In the genomic region with DNA sequence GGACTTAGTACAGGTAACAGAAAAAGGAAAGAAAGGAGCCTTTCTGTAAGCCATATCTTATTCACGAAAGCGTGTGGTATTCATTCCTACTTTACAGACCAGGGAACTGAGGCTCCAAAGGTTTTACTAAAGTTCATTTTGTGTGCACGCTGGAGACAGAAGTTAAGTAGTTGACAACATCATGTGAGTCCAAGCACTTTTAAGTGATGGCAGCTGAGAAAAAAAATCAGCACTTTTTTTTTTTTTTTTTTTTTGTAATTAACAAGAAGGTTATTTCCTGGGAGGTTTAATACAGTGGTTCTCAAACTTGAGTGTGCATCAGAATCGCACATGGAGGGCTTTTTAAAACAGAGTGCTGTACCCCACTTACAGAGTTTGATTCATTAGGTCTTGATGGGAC, we compare ENCODE assay signal across 1 cellular context.
TF ChIP-seq lines count a peak whose summit lies in the region.

No MANE protein-coding gene starts in this region.

TF ChIP-seq in GM23338, 12 proteins besides CTCF, POLR2A, EP300 and RAD21 (continued from another document):
- TF ChIP-seq, protein P1, sequence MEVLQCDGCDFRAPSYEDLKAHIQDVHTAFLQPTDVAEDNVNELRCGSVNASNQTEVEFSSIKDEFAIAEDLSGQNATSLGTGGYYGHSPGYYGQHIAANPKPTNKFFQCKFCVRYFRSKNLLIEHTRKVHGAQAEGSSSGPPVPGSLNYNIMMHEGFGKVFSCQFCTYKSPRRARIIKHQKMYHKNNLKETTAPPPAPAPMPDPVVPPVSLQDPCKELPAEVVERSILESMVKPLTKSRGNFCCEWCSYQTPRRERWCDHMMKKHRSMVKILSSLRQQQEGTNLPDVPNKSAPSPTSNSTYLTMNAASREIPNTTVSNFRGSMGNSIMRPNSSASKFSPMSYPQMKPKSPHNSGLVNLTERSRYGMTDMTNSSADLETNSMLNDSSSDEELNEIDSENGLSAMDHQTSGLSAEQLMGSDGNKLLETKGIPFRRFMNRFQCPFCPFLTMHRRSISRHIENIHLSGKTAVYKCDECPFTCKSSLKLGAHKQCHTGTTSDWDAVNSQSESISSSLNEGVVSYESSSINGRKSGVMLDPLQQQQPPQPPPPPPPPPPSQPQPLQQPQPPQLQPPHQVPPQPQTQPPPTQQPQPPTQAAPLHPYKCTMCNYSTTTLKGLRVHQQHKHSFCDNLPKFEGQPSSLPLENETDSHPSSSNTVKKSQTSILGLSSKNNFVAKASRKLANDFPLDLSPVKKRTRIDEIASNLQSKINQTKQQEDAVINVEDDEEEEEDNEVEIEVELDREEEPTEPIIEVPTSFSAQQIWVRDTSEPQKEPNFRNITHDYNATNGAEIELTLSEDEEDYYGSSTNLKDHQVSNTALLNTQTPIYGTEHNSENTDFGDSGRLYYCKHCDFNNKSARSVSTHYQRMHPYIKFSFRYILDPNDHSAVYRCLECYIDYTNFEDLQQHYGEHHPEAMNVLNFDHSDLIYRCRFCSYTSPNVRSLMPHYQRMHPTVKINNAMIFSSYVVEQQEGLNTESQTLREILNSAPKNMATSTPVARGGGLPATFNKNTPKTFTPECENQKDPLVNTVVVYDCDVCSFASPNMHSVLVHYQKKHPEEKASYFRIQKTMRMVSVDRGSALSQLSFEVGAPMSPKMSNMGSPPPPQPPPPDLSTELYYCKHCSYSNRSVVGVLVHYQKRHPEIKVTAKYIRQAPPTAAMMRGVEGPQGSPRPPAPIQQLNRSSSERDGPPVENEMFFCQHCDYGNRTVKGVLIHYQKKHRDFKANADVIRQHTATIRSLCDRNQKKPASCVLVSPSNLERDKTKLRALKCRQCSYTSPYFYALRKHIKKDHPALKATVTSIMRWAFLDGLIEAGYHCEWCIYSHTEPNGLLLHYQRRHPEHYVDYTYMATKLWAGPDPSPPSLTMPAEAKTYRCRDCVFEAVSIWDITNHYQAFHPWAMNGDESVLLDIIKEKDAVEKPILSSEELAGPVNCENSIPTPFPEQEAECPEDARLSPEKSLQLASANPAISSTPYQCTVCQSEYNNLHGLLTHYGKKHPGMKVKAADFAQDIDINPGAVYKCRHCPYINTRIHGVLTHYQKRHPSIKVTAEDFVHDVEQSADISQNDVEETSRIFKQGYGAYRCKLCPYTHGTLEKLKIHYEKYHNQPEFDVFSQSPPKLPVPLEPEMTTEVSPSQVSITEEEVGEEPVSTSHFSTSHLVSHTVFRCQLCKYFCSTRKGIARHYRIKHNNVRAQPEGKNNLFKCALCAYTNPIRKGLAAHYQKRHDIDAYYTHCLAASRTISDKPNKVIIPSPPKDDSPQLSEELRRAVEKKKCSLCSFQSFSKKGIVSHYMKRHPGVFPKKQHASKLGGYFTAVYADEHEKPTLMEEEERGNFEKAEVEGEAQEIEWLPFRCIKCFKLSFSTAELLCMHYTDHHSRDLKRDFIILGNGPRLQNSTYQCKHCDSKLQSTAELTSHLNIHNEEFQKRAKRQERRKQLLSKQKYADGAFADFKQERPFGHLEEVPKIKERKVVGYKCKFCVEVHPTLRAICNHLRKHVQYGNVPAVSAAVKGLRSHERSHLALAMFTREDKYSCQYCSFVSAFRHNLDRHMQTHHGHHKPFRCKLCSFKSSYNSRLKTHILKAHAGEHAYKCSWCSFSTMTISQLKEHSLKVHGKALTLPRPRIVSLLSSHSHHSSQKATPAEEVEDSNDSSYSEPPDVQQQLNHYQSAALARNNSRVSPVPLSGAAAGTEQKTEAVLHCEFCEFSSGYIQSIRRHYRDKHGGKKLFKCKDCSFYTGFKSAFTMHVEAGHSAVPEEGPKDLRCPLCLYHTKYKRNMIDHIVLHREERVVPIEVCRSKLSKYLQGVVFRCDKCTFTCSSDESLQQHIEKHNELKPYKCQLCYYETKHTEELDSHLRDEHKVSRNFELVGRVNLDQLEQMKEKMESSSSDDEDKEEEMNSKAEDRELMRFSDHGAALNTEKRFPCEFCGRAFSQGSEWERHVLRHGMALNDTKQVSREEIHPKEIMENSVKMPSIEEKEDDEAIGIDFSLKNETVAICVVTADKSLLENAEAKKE (CRISPR knock-in tag; IDR thresholded peaks at IDR 0.05), result no peak
- TF ChIP-seq EZH2 (IDR thresholded peaks at IDR 0.05; ENCODE audit: low read depth, unreplicated experiment) (no peak), JUNB (IDR thresholded peaks at IDR 0.05; ENCODE audit: unreplicated experiment) (no peak), NANOG (IDR thresholded peaks at IDR 0.05; ENCODE audit: borderline replicate concordance) (no peak), ZNF331 (CRISPR knock-in tag; IDR thresholded peaks at IDR 0.05; ENCODE audit: low read depth) (no peak), STAT1 (IDR thresholded peaks at IDR 0.05; ENCODE audit: unreplicated experiment) (no peak), EZH2phosphoT487 (IDR thresholded peaks at IDR 0.05; ENCODE audit: unreplicated experiment) (no peak), ZNF114 (CRISPR knock-in tag; IDR thresholded peaks at IDR 0.05) (no peak)
- TF ChIP-seq, protein P2, sequence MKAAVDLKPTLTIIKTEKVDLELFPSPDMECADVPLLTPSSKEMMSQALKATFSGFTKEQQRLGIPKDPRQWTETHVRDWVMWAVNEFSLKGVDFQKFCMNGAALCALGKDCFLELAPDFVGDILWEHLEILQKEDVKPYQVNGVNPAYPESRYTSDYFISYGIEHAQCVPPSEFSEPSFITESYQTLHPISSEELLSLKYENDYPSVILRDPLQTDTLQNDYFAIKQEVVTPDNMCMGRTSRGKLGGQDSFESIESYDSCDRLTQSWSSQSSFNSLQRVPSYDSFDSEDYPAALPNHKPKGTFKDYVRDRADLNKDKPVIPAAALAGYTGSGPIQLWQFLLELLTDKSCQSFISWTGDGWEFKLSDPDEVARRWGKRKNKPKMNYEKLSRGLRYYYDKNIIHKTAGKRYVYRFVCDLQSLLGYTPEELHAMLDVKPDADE (IDR thresholded peaks at IDR 0.05), result no peak
- TF ChIP-seq, protein P3, sequence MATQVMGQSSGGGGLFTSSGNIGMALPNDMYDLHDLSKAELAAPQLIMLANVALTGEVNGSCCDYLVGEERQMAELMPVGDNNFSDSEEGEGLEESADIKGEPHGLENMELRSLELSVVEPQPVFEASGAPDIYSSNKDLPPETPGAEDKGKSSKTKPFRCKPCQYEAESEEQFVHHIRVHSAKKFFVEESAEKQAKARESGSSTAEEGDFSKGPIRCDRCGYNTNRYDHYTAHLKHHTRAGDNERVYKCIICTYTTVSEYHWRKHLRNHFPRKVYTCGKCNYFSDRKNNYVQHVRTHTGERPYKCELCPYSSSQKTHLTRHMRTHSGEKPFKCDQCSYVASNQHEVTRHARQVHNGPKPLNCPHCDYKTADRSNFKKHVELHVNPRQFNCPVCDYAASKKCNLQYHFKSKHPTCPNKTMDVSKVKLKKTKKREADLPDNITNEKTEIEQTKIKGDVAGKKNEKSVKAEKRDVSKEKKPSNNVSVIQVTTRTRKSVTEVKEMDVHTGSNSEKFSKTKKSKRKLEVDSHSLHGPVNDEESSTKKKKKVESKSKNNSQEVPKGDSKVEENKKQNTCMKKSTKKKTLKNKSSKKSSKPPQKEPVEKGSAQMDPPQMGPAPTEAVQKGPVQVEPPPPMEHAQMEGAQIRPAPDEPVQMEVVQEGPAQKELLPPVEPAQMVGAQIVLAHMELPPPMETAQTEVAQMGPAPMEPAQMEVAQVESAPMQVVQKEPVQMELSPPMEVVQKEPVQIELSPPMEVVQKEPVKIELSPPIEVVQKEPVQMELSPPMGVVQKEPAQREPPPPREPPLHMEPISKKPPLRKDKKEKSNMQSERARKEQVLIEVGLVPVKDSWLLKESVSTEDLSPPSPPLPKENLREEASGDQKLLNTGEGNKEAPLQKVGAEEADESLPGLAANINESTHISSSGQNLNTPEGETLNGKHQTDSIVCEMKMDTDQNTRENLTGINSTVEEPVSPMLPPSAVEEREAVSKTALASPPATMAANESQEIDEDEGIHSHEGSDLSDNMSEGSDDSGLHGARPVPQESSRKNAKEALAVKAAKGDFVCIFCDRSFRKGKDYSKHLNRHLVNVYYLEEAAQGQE (IDR thresholded peaks at IDR 0.05; ENCODE audit: unreplicated experiment), result no peak
